In the genomic region with DNA sequence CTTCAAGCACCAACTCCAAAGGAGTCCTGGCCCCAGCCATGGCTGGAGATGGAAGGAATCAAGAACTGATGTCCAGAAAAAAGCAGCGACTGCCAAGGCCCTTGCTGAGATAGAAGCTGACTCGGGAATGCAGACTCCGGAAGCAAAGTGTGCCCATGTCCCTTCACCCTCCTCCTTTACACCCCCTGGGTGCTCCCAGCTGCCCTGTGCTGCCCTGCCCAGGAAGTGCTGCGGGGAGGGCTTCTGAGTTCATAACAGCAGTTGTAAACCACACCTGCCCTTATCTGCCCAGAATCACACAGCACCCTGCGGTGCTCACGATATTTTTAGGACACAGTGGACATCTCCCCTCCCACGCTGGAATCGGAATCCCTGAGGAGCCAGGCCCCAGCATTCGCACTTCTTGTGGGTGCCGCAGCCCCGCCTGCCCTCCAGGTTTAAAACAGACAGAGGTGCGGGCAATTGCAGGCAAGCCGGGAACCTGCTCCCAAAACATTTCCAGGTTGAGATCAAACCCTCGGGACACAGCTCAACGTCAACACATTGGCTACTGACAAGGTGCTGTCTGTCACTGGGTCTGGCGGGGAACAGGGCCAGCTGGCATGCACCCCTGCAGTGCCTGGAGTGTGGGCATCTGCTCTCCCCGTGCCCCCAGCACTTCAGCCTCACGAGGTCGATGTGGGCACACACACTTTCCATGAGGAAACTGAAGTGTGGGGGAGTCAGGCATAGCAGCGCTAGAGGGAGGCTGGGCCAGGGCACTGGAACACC, we compare ENCODE assay signal across 8 cellular contexts. TPM values are rescaled to one million over a fixed set of nuclear protein-coding genes. Genes with fewer than 3 reads are reported as not detected.
DNase-seq lines count a peak whose midpoint lies in the region; ATAC-seq, FAIRE-seq and TF ChIP-seq lines count a peak whose summit lies in the region.

No MANE protein-coding gene starts in this region.

- H3K4me2 ChIP-seq in astrocyte (ENCODE audit: low read length): no peak overlapping the region

- peaks cover 2% of the 10 kb centered on the region for H3K27me3 Mint-ChIP-seq in CD8-positive, alpha-beta T cell (ENCODE audit: low read depth)
- peaks cover 16% of the 10 kb centered on the region for H3K27me3 Mint-ChIP-seq in astrocyte (ENCODE audit: low read depth, unreplicated experiment)

- H3K9me3 ChIP-seq in CD8-positive, alpha-beta T cell (ENCODE audit: low read length): no peaks in the 10 kb centered on the region
- H3K9me3 ChIP-seq in astrocyte (ENCODE audit: insufficient read depth, low read depth, low read length) (no peaks in the 10 kb centered on the region), muscle layer of duodenum (ENCODE audit: control insufficient read depth in 1 of 2, low read length in 2 of 2) (no peaks in the 10 kb centered on the region)

- no peak overlapping the region for H3K27ac Mint-ChIP-seq in CD8-positive, alpha-beta T cell
- peak overlapping the region; percentile 41 for H3K27ac Mint-ChIP-seq in astrocyte (ENCODE audit: unreplicated experiment)

- no peak for ATAC-seq in CD8-positive, alpha-beta T cell
- no peak for ATAC-seq in GM18868 (IDR thresholded peaks at IDR 0.05; ENCODE audit: unreplicated experiment)

- H3K9me3 Mint-ChIP-seq in CD8-positive, alpha-beta T cell: no peaks in the 10 kb centered on the region
- H3K9me3 Mint-ChIP-seq in astrocyte (ENCODE audit: unreplicated experiment): no peaks in the 10 kb centered on the region

- POLR2A ChIA-PET in CD8-positive, alpha-beta T cell (lab: Charles Lee): no interaction called here

- no peak overlapping the region for H2AFZ ChIP-seq in astrocyte (ENCODE audit: low read depth, low read length)

- H3K36me3 Mint-ChIP-seq in CD8-positive, alpha-beta T cell: no peaks in the 10 kb centered on the region
- H3K36me3 Mint-ChIP-seq in astrocyte (ENCODE audit: low read depth, unreplicated experiment): peaks cover 2% of the 10 kb centered on the region

- H3K27ac ChIP-seq in CD8-positive, alpha-beta T cell (ENCODE audit: low read depth, low read length): no peak overlapping the region
- H3K27ac ChIP-seq in astrocyte (ENCODE audit: low read depth, low read length): no peak overlapping the region
- H3K27ac ChIP-seq in muscle layer of duodenum (ENCODE audit: low read length): peak overlapping the region; percentile 31

- CTCF ChIA-PET in CD8-positive, alpha-beta T cell (lab: Charles Lee): interaction anchor here (1.5 kb wide), 1 partner anchor 69 kb away, joined by 5 read pairs; no protein-coding TSS in a partner anchor

- peaks cover 6% of the 10 kb centered on the region for H4K20me1 ChIP-seq in astrocyte (ENCODE audit: insufficient read depth, low read length)

- intact Hi-C loops in CD8-positive, alpha-beta T cell (cut with DNase I, micrococcal nuclease): no loop called here

- H3K4me1 ChIP-seq in CD8-positive, alpha-beta T cell (ENCODE audit: insufficient read depth, low read length): peaks cover 20% of the 10 kb centered on the region
- H3K4me1 ChIP-seq in astrocyte (ENCODE audit: insufficient read depth, low read length): peaks cover 7% of the 10 kb centered on the region
- H3K4me1 ChIP-seq in muscle layer of duodenum (ENCODE audit: control insufficient read depth in 1 of 2, insufficient read depth in 2 of 2, low read length in 2 of 2): peaks cover 18 to 32% of the 10 kb centered on the region in 2 donors

- DNase-seq in CD8-positive, alpha-beta T cell: no peak
- DNase-seq in MV-4-11 (lab: John Stamatoyannopoulos, UW) (peak; percentile 17), astrocyte (ENCODE audit: low read depth) (no peak), germinal center (ENCODE audit: low spot score) (no peak), SKM-1 treated with dmso at 0.1 percent for 144 hours (lab: John Stamatoyannopoulos, UW; ENCODE audit: unreplicated experiment) (no peak), NCI-H1694 treated with DMSO at 0.1 percent for 48 hours (lab: John Stamatoyannopoulos, UW) (no peak)

- H3K4me3 ChIP-seq in CD8-positive, alpha-beta T cell (ENCODE audit: low read depth, low read length): no peak overlapping the region
- no peak overlapping the region for H3K4me3 ChIP-seq in astrocyte (ENCODE audit: insufficient read depth, low read depth, low read length)
- no peak overlapping the region for H3K4me3 ChIP-seq in muscle layer of duodenum (ENCODE audit: low read depth in 1 of 2, low read length in 2 of 2)

- no peaks in the 10 kb centered on the region for H3K79me2 ChIP-seq in astrocyte (ENCODE audit: insufficient read depth, low read length)

- H3K4me3 Mint-ChIP-seq in CD8-positive, alpha-beta T cell: peak overlapping the region; percentile 30
- H3K4me3 Mint-ChIP-seq in astrocyte (ENCODE audit: unreplicated experiment): no peak overlapping the region

- no peak for TF ChIP-seq CTCF in CD8-positive, alpha-beta T cell (IDR thresholded peaks at IDR 0.05)
- TF ChIP-seq CTCF in astrocyte (IDR thresholded peaks at IDR 0.05; ENCODE audit: insufficient read depth, low read depth, low read length): no peak

- no peaks in the 10 kb centered on the region for H3K36me3 ChIP-seq in CD8-positive, alpha-beta T cell (ENCODE audit: insufficient read depth, low read length)
- no peaks in the 10 kb centered on the region for H3K36me3 ChIP-seq in astrocyte (ENCODE audit: insufficient read depth, low read length)
- peaks cover 0 to 6% of the 10 kb centered on the region in 2 donors for H3K36me3 ChIP-seq in muscle layer of duodenum (ENCODE audit: control insufficient read depth in 1 of 2, insufficient read depth in 2 of 2, low read length in 2 of 2)

- peaks cover 22% of the 10 kb centered on the region for H3K4me1 Mint-ChIP-seq in CD8-positive, alpha-beta T cell (ENCODE audit: low read depth)
- no peaks in the 10 kb centered on the region for H3K4me1 Mint-ChIP-seq in astrocyte (ENCODE audit: low read depth, unreplicated experiment)

- no peaks in the 10 kb centered on the region for H3K27me3 ChIP-seq in CD8-positive, alpha-beta T cell (ENCODE audit: insufficient read depth, low read length)
- H3K27me3 ChIP-seq in astrocyte (ENCODE audit: insufficient read depth, low read length): no peaks in the 10 kb centered on the region
- no peaks in the 10 kb centered on the region for H3K27me3 ChIP-seq in muscle layer of duodenum (ENCODE audit: low read depth, low read length)

- no peak overlapping the region for H3K9ac ChIP-seq in astrocyte (ENCODE audit: low read length)

- FAIRE-seq in astrocyte (lab: Jason Lieb, UNC): no peak

RNA-seq across cellular contexts. Expression of a gene that starts 36.9 kb away (rescaled TPM):
- 1 to 10 TPM; 1.2 to 1.3 TPM for total RNA-seq in CD8-positive, alpha-beta T cell
- total RNA-seq in astrocyte: 2.1 and 2.6 TPM in 2 replicates
